In genomic region chr14:60233251-60233650, GRCh38 we compare ENCODE assay signal across 1 cellular context.
TF ChIP-seq lines count a peak whose summit lies in the region.

No MANE protein-coding gene starts in this region.

TF ChIP-seq in SK-N-SH treated with all-trans-retinoic acid at 6 μM for 48 hours, 23 proteins besides CTCF, POLR2A, EP300 and RAD21 (continued from another document):
- TF ChIP-seq TSHZ2 (CRISPR knock-in tag; IDR thresholded peaks at IDR 0.05) (no peak), ARNTL (CRISPR knock-in tag; IDR thresholded peaks at IDR 0.05; ENCODE audit: borderline replicate concordance, low read depth) (no peak), PPARA (CRISPR knock-in tag; IDR thresholded peaks at IDR 0.05; ENCODE audit: borderline replicate concordance) (no peak), CSDC2 (CRISPR knock-in tag; IDR thresholded peaks at IDR 0.05) (no peak), PATZ1 (CRISPR knock-in tag; IDR thresholded peaks at IDR 0.05; ENCODE audit: borderline replicate concordance) (no peak), OSR1 (CRISPR knock-in tag; IDR thresholded peaks at IDR 0.05) (no peak), ZFP30 (CRISPR knock-in tag; IDR thresholded peaks at IDR 0.05) (no peak), TOX (CRISPR knock-in tag; IDR thresholded peaks at IDR 0.05; ENCODE audit: borderline replicate concordance) (no peak)
